Comparison of ENCODE assay signal across 1 cellular context in the genomic region with DNA sequence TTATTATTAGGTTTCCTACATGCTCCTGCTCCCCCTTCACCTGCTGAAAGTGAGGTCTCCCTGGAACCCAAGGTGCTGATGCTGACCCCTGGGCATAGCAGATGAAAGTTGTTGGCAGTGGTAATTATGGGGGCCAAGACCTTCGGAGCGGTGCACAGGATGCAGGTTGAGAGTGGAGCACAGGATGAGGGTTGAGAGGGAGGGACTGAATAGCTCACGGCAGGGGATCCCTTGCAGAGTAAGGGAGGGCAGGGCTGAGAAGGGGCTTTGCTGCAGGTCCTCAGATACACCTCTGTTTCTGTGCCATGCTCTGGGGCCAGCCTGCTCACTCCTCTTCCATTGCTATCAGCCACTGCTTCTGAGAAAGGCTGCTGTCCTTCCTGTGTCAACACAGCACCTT.
TF ChIP-seq lines count a peak whose summit lies in the region.

No MANE protein-coding gene starts in this region.

TF ChIP-seq in GM23338, 12 proteins besides CTCF, POLR2A, EP300 and RAD21 (continued from another document):
- TF ChIP-seq, protein P1, sequence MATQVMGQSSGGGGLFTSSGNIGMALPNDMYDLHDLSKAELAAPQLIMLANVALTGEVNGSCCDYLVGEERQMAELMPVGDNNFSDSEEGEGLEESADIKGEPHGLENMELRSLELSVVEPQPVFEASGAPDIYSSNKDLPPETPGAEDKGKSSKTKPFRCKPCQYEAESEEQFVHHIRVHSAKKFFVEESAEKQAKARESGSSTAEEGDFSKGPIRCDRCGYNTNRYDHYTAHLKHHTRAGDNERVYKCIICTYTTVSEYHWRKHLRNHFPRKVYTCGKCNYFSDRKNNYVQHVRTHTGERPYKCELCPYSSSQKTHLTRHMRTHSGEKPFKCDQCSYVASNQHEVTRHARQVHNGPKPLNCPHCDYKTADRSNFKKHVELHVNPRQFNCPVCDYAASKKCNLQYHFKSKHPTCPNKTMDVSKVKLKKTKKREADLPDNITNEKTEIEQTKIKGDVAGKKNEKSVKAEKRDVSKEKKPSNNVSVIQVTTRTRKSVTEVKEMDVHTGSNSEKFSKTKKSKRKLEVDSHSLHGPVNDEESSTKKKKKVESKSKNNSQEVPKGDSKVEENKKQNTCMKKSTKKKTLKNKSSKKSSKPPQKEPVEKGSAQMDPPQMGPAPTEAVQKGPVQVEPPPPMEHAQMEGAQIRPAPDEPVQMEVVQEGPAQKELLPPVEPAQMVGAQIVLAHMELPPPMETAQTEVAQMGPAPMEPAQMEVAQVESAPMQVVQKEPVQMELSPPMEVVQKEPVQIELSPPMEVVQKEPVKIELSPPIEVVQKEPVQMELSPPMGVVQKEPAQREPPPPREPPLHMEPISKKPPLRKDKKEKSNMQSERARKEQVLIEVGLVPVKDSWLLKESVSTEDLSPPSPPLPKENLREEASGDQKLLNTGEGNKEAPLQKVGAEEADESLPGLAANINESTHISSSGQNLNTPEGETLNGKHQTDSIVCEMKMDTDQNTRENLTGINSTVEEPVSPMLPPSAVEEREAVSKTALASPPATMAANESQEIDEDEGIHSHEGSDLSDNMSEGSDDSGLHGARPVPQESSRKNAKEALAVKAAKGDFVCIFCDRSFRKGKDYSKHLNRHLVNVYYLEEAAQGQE (IDR thresholded peaks at IDR 0.05; ENCODE audit: unreplicated experiment), result no peak
- no peak for TF ChIP-seq JUNB (IDR thresholded peaks at IDR 0.05; ENCODE audit: unreplicated experiment)
- no peak for TF ChIP-seq EZH2 (IDR thresholded peaks at IDR 0.05; ENCODE audit: low read depth, unreplicated experiment)
